10 cellular contexts compared by ENCODE assay signal in the genomic region with DNA sequence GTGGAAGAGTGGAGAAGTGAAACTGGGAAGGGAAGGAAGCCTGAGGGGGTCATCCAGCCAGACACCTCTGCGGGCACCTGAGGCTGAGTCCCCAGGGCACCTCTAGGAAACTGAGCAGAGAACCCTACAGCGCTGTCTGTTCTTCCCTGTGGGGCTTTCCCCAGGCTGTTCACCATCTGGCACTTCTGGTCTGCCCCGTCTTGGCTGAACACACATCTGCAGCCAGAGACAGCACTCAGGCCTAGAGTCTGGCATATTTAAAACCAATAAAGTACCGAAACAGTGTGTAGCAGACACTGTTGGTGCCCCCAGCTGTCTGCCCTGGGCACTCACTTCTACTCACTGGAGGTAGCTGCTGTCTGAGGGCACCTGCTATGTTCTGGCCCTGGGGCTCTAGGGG. TPM values are rescaled to one million over a fixed set of nuclear protein-coding genes. Genes with fewer than 3 reads are reported as not detected.
DNase-seq lines count a peak whose midpoint lies in the region; ATAC-seq and TF ChIP-seq lines count a peak whose summit lies in the region.
"Had no signal": no experiment of that assay in that cellular context is flagged by ENCODE, and none has a peak within 500 bp of the region (broad histone marks: within the 10 kb centered on the region; RNA-seq: fewer than 3 reads in every experiment).

No MANE protein-coding gene starts in this region.

- H3K9ac ChIP-seq in KMS-11 = no peak overlapping the region

- no peak for TF ChIP-seq EP300 in tibial nerve (IDR thresholded peaks at IDR 0.05)

- H3K36me3 Mint-ChIP-seq in stimulated activated effector memory CD8-positive, alpha-beta T cell treated with anti-CD3 and anti-CD28 coated beads, Interleukin-12 subunit alpha, Interleukin-12 subunit beta, amount 100 ng/mL, for 72 hours = no peaks in the 10 kb centered on the region

- H3K4me3 ChIP-seq in KMS-11 (IDR thresholded peaks at IDR 0.05; ENCODE audit: insufficient read depth, low read depth, low read length) = no peak overlapping the region
- no peak overlapping the region for H3K4me3 ChIP-seq in tibial nerve

- H3K9me3 Mint-ChIP-seq in stimulated activated effector memory CD8-positive, alpha-beta T cell treated with anti-CD3 and anti-CD28 coated beads, Interleukin-12 subunit alpha, Interleukin-12 subunit beta, amount 100 ng/mL, for 72 hours = peaks cover 4% of the 10 kb centered on the region

- H3K4me1 Mint-ChIP-seq in stimulated activated effector memory CD8-positive, alpha-beta T cell treated with anti-CD3 and anti-CD28 coated beads, Interleukin-12 subunit alpha, Interleukin-12 subunit beta, amount 100 ng/mL, for 72 hours = peaks cover 43% of the 10 kb centered on the region

- H3K9me3 ChIP-seq in tibial nerve = peaks cover 0 to 13% (median 0%) of the 10 kb centered on the region in 4 donors
- H3K9me3 ChIP-seq: neutrophil had no signal

- H3K27ac Mint-ChIP-seq in stimulated activated effector memory CD8-positive, alpha-beta T cell treated with anti-CD3 and anti-CD28 coated beads, Interleukin-12 subunit alpha, Interleukin-12 subunit beta, amount 100 ng/mL, for 72 hours = peak overlapping the region; percentile 66

- no peaks in the 10 kb centered on the region for H4K20me1 ChIP-seq in KMS-11 (ENCODE audit: insufficient read depth)

- DNase-seq in stimulated activated effector memory CD8-positive, alpha-beta T cell treated with anti-CD3 and anti-CD28 coated beads, Interleukin-12 subunit alpha, Interleukin-12 subunit beta, amount 100 ng/mL, for 72 hours (ENCODE audit: low spot score in 2 of 2) = no peak
- no peak for DNase-seq in SHP77 treated with DMSO at 0.1 percent for 48 hours (lab: John Stamatoyannopoulos, UW)
- no peak for DNase-seq in amygdala (lab: John Stamatoyannopoulos, UW)
- DNase-seq in tibial nerve (ENCODE audit: low spot score in 2 of 2) = no peak
- DNase-seq: activated gamma-delta T cell, NCI-H510A treated with DMSO at 0.1 percent for 48 hours had no signal

- peak; percentile 98 for ATAC-seq in GM19023 (IDR thresholded peaks at IDR 0.05; ENCODE audit: unreplicated experiment)
- ATAC-seq in HG02678 (IDR thresholded peaks at IDR 0.05; ENCODE audit: unreplicated experiment) = peak; percentile 96
- no peak for ATAC-seq in stimulated activated effector memory CD8-positive, alpha-beta T cell treated with anti-CD3 and anti-CD28 coated beads, Interleukin-12 subunit alpha, Interleukin-12 subunit beta, amount 100 ng/mL, for 72 hours

- TF ChIP-seq CTCF in KMS-11 (conservative IDR thresholded peaks at IDR 0.05; ENCODE audit: low read depth, low read length) (no peak), tibial nerve (IDR thresholded peaks at IDR 0.05) (no peak)

- H3K4me2 ChIP-seq in KMS-11 = peak overlapping the region; percentile 42

- H3K27ac ChIP-seq in KMS-11 (peak overlapping the region; percentile 28; the same call in 1 of the 2 replicates), tibial nerve (no peak overlapping the region)
- H3K27ac ChIP-seq: neutrophil had no signal

- H3K36me3 ChIP-seq in KMS-11 (ENCODE audit: insufficient read depth) = no peaks in the 10 kb centered on the region
- H3K36me3 ChIP-seq in tibial nerve = no peaks in the 10 kb centered on the region
- H3K36me3 ChIP-seq: neutrophil had no signal

- H3K4me1 ChIP-seq in KMS-11 (ENCODE audit: low read depth, poor library complexity, severe bottlenecking) (peaks cover 20% of the 10 kb centered on the region), tibial nerve (no peaks in the 10 kb centered on the region)

- TF ChIP-seq POLR2A in tibial nerve (IDR thresholded peaks at IDR 0.05) = no peak

- no peaks in the 10 kb centered on the region for H3K79me2 ChIP-seq in KMS-11 (ENCODE audit: insufficient read depth, low read depth)

- no peak overlapping the region for H3K4me3 Mint-ChIP-seq in stimulated activated effector memory CD8-positive, alpha-beta T cell treated with anti-CD3 and anti-CD28 coated beads, Interleukin-12 subunit alpha, Interleukin-12 subunit beta, amount 100 ng/mL, for 72 hours

- peak overlapping the region; percentile 27; the same call in 1 of the 2 replicates for H2AFZ ChIP-seq in KMS-11 (ENCODE audit: low read depth)

- WGBS in tibial nerve, 2 donors = 73 to 76% methylated on average over 3 to 4 of the region's 4 CpGs

- no peaks in the 10 kb centered on the region for H3K27me3 ChIP-seq in KMS-11 (ENCODE audit: insufficient read depth, low read depth)
- no peaks in the 10 kb centered on the region for H3K27me3 ChIP-seq in tibial nerve
- H3K27me3 ChIP-seq: neutrophil had no signal

RNA-seq across cellular contexts. Expression of gene ARFGEF2, which starts 9.4 kb away (rescaled TPM):
- total RNA-seq in tibial nerve = 10 to 100 TPM; 27.6 to 33.5 (median 30.1) TPM
